Comparison of ENCODE assay signal across 8 cellular contexts in the genomic region with DNA sequence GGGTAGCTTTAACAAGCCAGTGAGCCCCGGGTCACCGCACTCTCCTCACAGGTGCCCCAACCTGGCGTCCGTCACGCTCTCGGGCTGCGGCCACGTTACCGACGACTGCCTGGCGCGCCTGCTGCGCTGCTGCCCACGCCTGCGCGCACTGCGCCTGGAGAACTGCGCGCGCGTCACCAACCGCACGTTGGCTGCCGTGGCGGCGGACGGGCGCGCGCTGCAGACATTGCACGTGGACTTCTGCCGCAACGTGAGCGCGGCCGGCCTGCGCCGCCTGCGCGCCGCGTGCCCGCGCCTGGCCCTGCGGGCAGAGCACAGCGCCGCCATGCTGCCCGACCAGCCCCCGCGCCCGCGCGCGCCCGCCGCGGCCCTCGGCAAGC. TPM values are rescaled to one million over a fixed set of nuclear protein-coding genes. Genes with fewer than 3 reads are reported as not detected.
DNase-seq lines count a peak whose midpoint lies in the region; ATAC-seq and TF ChIP-seq lines count a peak whose summit lies in the region.

No MANE protein-coding gene starts in this region.

- no peaks in the 10 kb centered on the region for H3K9me3 Mint-ChIP-seq in mesothelial cell of epicardium

- H3K4me1 Mint-ChIP-seq in mesothelial cell of epicardium = peaks cover 17% of the 10 kb centered on the region

- peak overlapping the region; percentile 87 for H3K4me3 Mint-ChIP-seq in mesothelial cell of epicardium

- no peak for TF ChIP-seq CTCF in mesothelial cell of epicardium (IDR thresholded peaks at IDR 0.05; ENCODE audit: unreplicated experiment)

- H3K27ac Mint-ChIP-seq in mesothelial cell of epicardium = no peak overlapping the region

- H3K36me3 ChIP-seq in endocrine pancreas (ENCODE audit: control insufficient read depth, insufficient read depth, low read length) = no peaks in the 10 kb centered on the region

- H3K9ac ChIP-seq in endocrine pancreas (ENCODE audit: control insufficient read depth, insufficient read depth, low read length) = peak overlapping the region; percentile 27

- no peaks in the 10 kb centered on the region for H3K9me3 ChIP-seq in endocrine pancreas (ENCODE audit: control insufficient read depth, low read length)

- DNase-seq in COLO668 (lab: John Stamatoyannopoulos, UW; ENCODE audit: unreplicated experiment) = peak; percentile 98
- peak; percentile 89 for DNase-seq in NK-92 treated with Interleukin-12 subunit alpha and Interleukin-12 subunit beta, amount 100 ng/mL, for 24 hours (lab: John Stamatoyannopoulos, UW)
- peak; percentile 69 to 87 (median 77) for DNase-seq in activated CD8-positive, alpha-beta memory T cell treated with anti-CD3 and anti-CD28 coated beads for 48 hours (ENCODE audit: low read depth in 2 of 3, low spot score in 2 of 3)
- peak; percentile 75 to 85 for DNase-seq in mesothelial cell of epicardium (ENCODE audit: low spot score in 2 of 2, unreplicated experiment in 2 of 2)
- peak; percentile 84 for DNase-seq in stimulated activated CD8-positive, alpha-beta memory T cell treated with anti-CD3 and anti-CD28 coated beads, Interleukin-15, amount 100 ng/mL, for 24 hours (ENCODE audit: low read depth)

- H3K27me3 ChIP-seq in endocrine pancreas (ENCODE audit: control insufficient read depth, insufficient read depth, low read length) = no peaks in the 10 kb centered on the region

- H3K27me3 Mint-ChIP-seq in mesothelial cell of epicardium (ENCODE audit: low read depth) = peaks cover 32% of the 10 kb centered on the region

- H3K4me3 ChIP-seq in endocrine pancreas (ENCODE audit: control insufficient read depth, insufficient read depth, low read length) = peak overlapping the region; percentile 6

- ATAC-seq in GM19455 (IDR thresholded peaks at IDR 0.05; ENCODE audit: unreplicated experiment) (peak; percentile 67), HG03575 (IDR thresholded peaks at IDR 0.05; ENCODE audit: extremely low read depth, insufficient number of reproducible peaks, low FRiP score, unreplicated experiment) (peak; percentile 38)

- no peaks in the 10 kb centered on the region for H3K36me3 Mint-ChIP-seq in mesothelial cell of epicardium

- H3K4me1 ChIP-seq in endocrine pancreas (ENCODE audit: control insufficient read depth, insufficient read depth, low read length) = no peaks in the 10 kb centered on the region

RNA-seq across cellular contexts. Expression of a gene that starts 3.4 kb away (rescaled TPM):
- total RNA-seq in mesothelial cell of epicardium = 0.20 to 0.63 TPM (median 0.55 TPM) in 3 replicates

Comparison
In these comparisons a context has a peak if more than half of its experiments do, and no peak if none do; other contexts are left out.
1. Peak in every context shown above with its lines: DNase-seq, ATAC-seq and H3K4me3 ChIP-seq.